13 cellular contexts compared by ENCODE assay signal in the genomic region with DNA sequence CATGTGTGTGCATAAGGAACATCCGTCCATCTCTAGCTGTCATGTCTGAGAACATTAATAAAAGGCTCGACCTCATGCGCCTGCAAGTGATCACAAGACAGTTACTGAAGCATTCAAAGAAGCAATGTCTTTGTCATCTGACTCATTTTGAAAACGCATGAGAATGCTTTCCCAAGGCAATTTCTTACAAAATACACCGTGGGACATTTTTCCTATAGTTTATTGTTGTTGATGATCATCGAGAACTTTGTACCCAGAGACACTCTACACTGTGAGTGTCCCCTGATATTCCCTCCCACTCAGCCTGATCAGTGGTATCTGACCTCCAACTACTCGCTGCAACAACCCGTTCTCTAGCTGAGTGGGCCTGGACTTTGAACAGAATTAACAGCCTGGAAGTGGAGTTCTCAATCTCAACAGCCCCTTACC.
DNase-seq lines count a peak whose midpoint lies in the region; ATAC-seq and TF ChIP-seq lines count a peak whose summit lies in the region.
"Had no signal": no experiment of that assay in that cellular context is flagged by ENCODE, and none has a peak within 500 bp of the region (broad histone marks: within the 10 kb centered on the region; RNA-seq: fewer than 3 reads in every experiment).

No MANE protein-coding gene starts in this region.

- H3K9me3 ChIP-seq in T-helper 17 cell (ENCODE audit: control insufficient read depth, low read length, poor library complexity, severe bottlenecking): no peaks in the 10 kb centered on the region
- no peaks in the 10 kb centered on the region for H3K9me3 ChIP-seq in osteoblast (ENCODE audit: low read depth, low read length)

- DNase-seq in EL: peak; percentile 40
- DNase-seq in T-helper 17 cell: no peak
- DNase-seq in foreskin melanocyte: peak; percentile 93
- DNase-seq in osteoblast (ENCODE audit: insufficient read length, low spot score, missing footprints): no peak
- DNase-seq in NCI-H1417 treated with DMSO at 0.1 percent for 48 hours (lab: John Stamatoyannopoulos, UW): no peak
- DNase-seq in islet precursor cell: no peak
- DNase-seq: activated CD8-positive, alpha-beta memory T cell treated with anti-CD3 and anti-CD28 coated beads, Interleukin-2, amount 50 U/mL, for 48 hours; amniotic stem cell; NCI-H2227 treated with DMSO at 0.1 percent for 48 hours; stimulated activated naive CD4-positive, alpha-beta T cell had no signal

- no peak overlapping the region for H3K4me3 Mint-ChIP-seq in T-helper 17 cell

- peak overlapping the region; percentile 72 for H3K27ac Mint-ChIP-seq in T-helper 17 cell

- ATAC-seq in T-helper 17 cell (no peak), HG02981 (IDR thresholded peaks at IDR 0.05; ENCODE audit: unreplicated experiment) (no peak), HG03457 (IDR thresholded peaks at IDR 0.05; ENCODE audit: unreplicated experiment) (no peak)

- H3K4me1 ChIP-seq in osteoblast (ENCODE audit: insufficient read depth, low read length): peaks cover 40% of the 10 kb centered on the region

- no peak overlapping the region for H3K4me2 ChIP-seq in osteoblast (ENCODE audit: insufficient read depth, low read length)

- no peak for TF ChIP-seq CTCF in osteoblast (IDR thresholded peaks at IDR 0.05; ENCODE audit: extremely low read depth, low read depth, low read length)

- no peak overlapping the region for H2AFZ ChIP-seq in osteoblast (ENCODE audit: low read length)

- H3K79me2 ChIP-seq in osteoblast (ENCODE audit: insufficient read depth, low read length): peaks cover 47% of the 10 kb centered on the region

- H3K27me3 Mint-ChIP-seq in T-helper 17 cell: no peaks in the 10 kb centered on the region

- H3K27ac ChIP-seq in osteoblast (ENCODE audit: low read depth, low read length): peak overlapping the region; percentile 93

- H3K36me3 Mint-ChIP-seq in T-helper 17 cell (ENCODE audit: low read depth): peaks cover 6% of the 10 kb centered on the region

- no peaks in the 10 kb centered on the region for H3K27me3 ChIP-seq in osteoblast (ENCODE audit: insufficient read depth, low read length)
- H3K27me3 ChIP-seq: BLaER1 treated with 17β-estradiol and CSF1 and Interleukin-3, amounts not matched to agents 10 nM and 100 nM had no signal

- peaks cover 44% of the 10 kb centered on the region for H3K4me1 Mint-ChIP-seq in T-helper 17 cell

- H3K4me3 ChIP-seq in osteoblast (ENCODE audit: insufficient read depth, low read length): no peak overlapping the region
- H3K4me3 ChIP-seq: BLaER1 treated with 17β-estradiol and CSF1 and Interleukin-3, amounts not matched to agents 10 nM and 100 nM had no signal

- no peaks in the 10 kb centered on the region for H4K20me1 ChIP-seq in osteoblast (ENCODE audit: insufficient read depth, low read length)

- H3K36me3 ChIP-seq in osteoblast (ENCODE audit: insufficient read depth, low read length): no peaks in the 10 kb centered on the region

Comparison
In these comparisons a context has a peak if more than half of its experiments do, and no peak if none do; other contexts are left out.
1. DNase-seq: peak in EL (single experiment) and foreskin melanocyte (single experiment); none in T-helper 17 cell (0 of 3), osteoblast (single experiment), NCI-H1417 treated with DMSO at 0.1 percent for 48 hours (single experiment) and islet precursor cell (single experiment).